8 cellular contexts compared by ENCODE assay signal in the genomic region with DNA sequence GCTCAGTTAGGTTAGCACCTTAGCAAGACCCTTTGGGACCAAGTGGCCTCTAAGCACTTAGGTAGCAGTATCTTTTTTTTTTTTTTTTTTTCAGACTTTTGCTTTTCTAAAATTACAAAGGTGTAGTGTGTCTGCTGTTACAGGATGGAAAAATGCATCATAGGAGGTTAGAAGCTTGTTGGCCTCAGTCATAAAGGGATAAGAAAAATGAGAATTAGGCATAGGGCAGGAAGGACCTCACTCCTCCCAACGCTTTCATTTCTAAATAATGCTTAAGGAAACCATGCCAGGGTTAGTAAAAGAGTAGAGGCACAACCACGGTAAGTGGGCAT. TPM values are rescaled to one million over a fixed set of nuclear protein-coding genes. Genes with fewer than 3 reads are reported as not detected.
A peak's percentile ranks its signal among the peaks of the same experiment; 100 is the strongest.
DNase-seq lines count a peak whose midpoint lies in the region; ATAC-seq and TF ChIP-seq lines count a peak whose summit lies in the region.

No MANE protein-coding gene starts in this region.

- peak overlapping the region; percentile 56 to 79 (median 72); a peak in 16 of 20 replicates for H3K4me3 ChIP-seq in BLaER1 treated with 17β-estradiol and CSF1 and Interleukin-3, amounts not matched to agents 10 nM and 100 nM
- H3K4me3 ChIP-seq in Karpas-422 (ENCODE audit: low read length) (peak overlapping the region; percentile 77), duodenal mucosa (ENCODE audit: low read depth in 1 of 2, low read length in 2 of 2) (peak overlapping the region; percentile 91 to 92)

- H3K27me3 ChIP-seq in BLaER1 treated with 17β-estradiol and CSF1 and Interleukin-3, amounts not matched to agents 10 nM and 100 nM: peaks cover 85 to 98% (median 95%) of the 10 kb centered on the region in 11 experiments
- H3K27me3 ChIP-seq in Karpas-422 (ENCODE audit: low read length) (no peaks in the 10 kb centered on the region), duodenal mucosa (ENCODE audit: control insufficient read depth in 1 of 2, insufficient read depth in 2 of 2, low read length in 2 of 2) (no peaks in the 10 kb centered on the region)

- no peaks in the 10 kb centered on the region for H3K9me2 ChIP-seq in Karpas-422 (replicated peaks; ENCODE audit: insufficient read depth, low read length)

- no peak for TF ChIP-seq CTCF in neural crest cell (conservative IDR thresholded peaks at IDR 0.05)
- TF ChIP-seq CTCF in GM13977 (IDR thresholded peaks at IDR 0.05; ENCODE audit: extremely low read depth, insufficient read depth, missing control alignments): no peak

- in situ Hi-C loops in GM13977 (cut with MboI; ENCODE audit: low pct_unique_long_range_greater_than_20kb, low sequenced_read_pairs, unreplicated experiment): no loop called here

- peaks cover 29% of the 10 kb centered on the region for H3K4me1 Mint-ChIP-seq in neural crest cell

- no peaks in the 10 kb centered on the region for H3K36me3 ChIP-seq in BLaER1 treated with 17β-estradiol and CSF1 and Interleukin-3, amounts not matched to agents 10 nM and 100 nM
- H3K36me3 ChIP-seq in Karpas-422 (ENCODE audit: insufficient read depth, low read length) (no peaks in the 10 kb centered on the region), duodenal mucosa (ENCODE audit: control insufficient read depth in 1 of 2, insufficient read depth in 2 of 2, low read length in 2 of 2) (no peaks in the 10 kb centered on the region)

- H3K9ac ChIP-seq in BLaER1 treated with 17β-estradiol and CSF1 and Interleukin-3, amounts not matched to agents 10 nM and 100 nM: peak overlapping the region in 10 of 11 experiments; percentile 55 to 85 (median 80); a peak in 18 of 22 replicates
- H3K9ac ChIP-seq in Karpas-422 (ENCODE audit: low read length) (peak overlapping the region; percentile 45; the same call in 1 of the 2 replicates), duodenal mucosa (ENCODE audit: low read depth in 1 of 2, low read length in 2 of 2) (peak overlapping the region in 1 of 2 donors; percentile 94)

- peak overlapping the region; percentile 40 to 86 (median 76); a peak in 21 of 22 replicates for H3K27ac ChIP-seq in BLaER1 treated with 17β-estradiol and CSF1 and Interleukin-3, amounts not matched to agents 10 nM and 100 nM
- H3K27ac ChIP-seq in Karpas-422 (ENCODE audit: low read length) (no peak overlapping the region), duodenal mucosa (ENCODE audit: low read depth, low read length) (peak overlapping the region; percentile 77)

- H3K27ac Mint-ChIP-seq in neural crest cell (ENCODE audit: unreplicated experiment): peak overlapping the region; percentile 96

- no peaks in the 10 kb centered on the region for H3K79me2 ChIP-seq in Karpas-422 (ENCODE audit: low read length)

- no peak for ATAC-seq in GM19395 (IDR thresholded peaks at IDR 0.05; ENCODE audit: unreplicated experiment)

- H3K4me3 Mint-ChIP-seq in neural crest cell: peak overlapping the region; percentile 92

- peak overlapping the region; percentile 51 to 76 (median 65); a peak in 21 of 22 replicates for H3K4me2 ChIP-seq in BLaER1 treated with 17β-estradiol and CSF1 and Interleukin-3, amounts not matched to agents 10 nM and 100 nM
- H3K4me2 ChIP-seq in Karpas-422 (ENCODE audit: low read depth, low read length, poor library complexity, severe bottlenecking): peak overlapping the region; percentile 75

- H3K9me3 ChIP-seq in BLaER1 treated with 17β-estradiol and CSF1 and Interleukin-3, amounts not matched to agents 10 nM and 100 nM (replicated peaks in 1 of 11): no peaks in the 10 kb centered on the region
- H3K9me3 ChIP-seq in Karpas-422 (ENCODE audit: low read length) (no peaks in the 10 kb centered on the region), duodenal mucosa (ENCODE audit: control insufficient read depth in 1 of 2, low read length in 2 of 2) (no peaks in the 10 kb centered on the region)

- peaks cover 0 to 5% (median 0%) of the 10 kb centered on the region in 11 experiments; a peak in 2 of 22 replicates for H4K20me1 ChIP-seq in BLaER1 treated with 17β-estradiol and CSF1 and Interleukin-3, amounts not matched to agents 10 nM and 100 nM
- no peaks in the 10 kb centered on the region for H4K20me1 ChIP-seq in Karpas-422 (ENCODE audit: insufficient read depth, low read depth, low read length)

- peaks cover 0 to 9% (median 0%) of the 10 kb centered on the region in 10 experiments; a peak in 2 of 20 replicates for H3K4me1 ChIP-seq in BLaER1 treated with 17β-estradiol and CSF1 and Interleukin-3, amounts not matched to agents 10 nM and 100 nM
- H3K4me1 ChIP-seq in Karpas-422 (ENCODE audit: low read length) (peaks cover 24% of the 10 kb centered on the region), duodenal mucosa (ENCODE audit: control insufficient read depth in 1 of 2, insufficient read depth in 2 of 2, low read length in 2 of 2) (no peaks in the 10 kb centered on the region)

- H3K36me3 Mint-ChIP-seq in neural crest cell (ENCODE audit: low read depth): no peaks in the 10 kb centered on the region

- H2AFZ ChIP-seq in Karpas-422 (ENCODE audit: low read length): 0 out of 2 replicates have a peak overlapping the region, but pooled peaks have one; percentile 20

- DNase-seq in Karpas-422: no peak
- DNase-seq in neural crest cell (ENCODE audit: low read depth, low spot score): no peak
- no peak for DNase-seq in COLO829 (ENCODE audit: low spot score)
- no peak for DNase-seq in kidney glomerular epithelial cell (lab: John Stamatoyannopoulos, UW)
- no peak for DNase-seq in GM13977 (ENCODE audit: low spot score)

- H3K9me3 Mint-ChIP-seq in neural crest cell: peaks cover 2% of the 10 kb centered on the region

- H3K27me3 Mint-ChIP-seq in neural crest cell (ENCODE audit: low read depth): no peaks in the 10 kb centered on the region

RNA-seq across cellular contexts. Expression of gene PABIR2, which starts 9.7 kb away (rescaled TPM):
- total RNA-seq in Karpas-422 (2014; rRNA removed; shearing (Covaris generic); ENCODE audit: low replicate concordance): 23.5 and 48.2 TPM in 2 replicates
- 24.3 and 29.7 TPM in 2 replicates for total RNA-seq in neural crest cell
